In genomic region chr16:143456-143855, GRCh38 we compare ENCODE assay signal across 1 cellular context.
TF ChIP-seq lines count a peak whose summit lies in the region.

No MANE protein-coding gene starts in this region.

TF ChIP-seq in IMR-90, 13 proteins besides CTCF, POLR2A, EP300 and RAD21:
- TF ChIP-seq RFX5 (IDR thresholded peaks at IDR 0.05; ENCODE audit: low read depth, low read length) (no peak), RCOR1 (IDR thresholded peaks at IDR 0.05; ENCODE audit: insufficient replicate concordance, low read length) (no peak), NFE2L2 (IDR thresholded peaks at IDR 0.05; ENCODE audit: low read depth, low read length) (no peak), CHD1 (IDR thresholded peaks at IDR 0.05; ENCODE audit: low read depth, low read length) (no peak), FOS (IDR thresholded peaks at IDR 0.05; ENCODE audit: low read depth, low read length) (no peak), BHLHE40 (IDR thresholded peaks at IDR 0.05; ENCODE audit: low read depth, low read length) (no peak), CEBPB (IDR thresholded peaks at IDR 0.05; ENCODE audit: low read depth, low read length) (no peak)
